In the genomic region with DNA sequence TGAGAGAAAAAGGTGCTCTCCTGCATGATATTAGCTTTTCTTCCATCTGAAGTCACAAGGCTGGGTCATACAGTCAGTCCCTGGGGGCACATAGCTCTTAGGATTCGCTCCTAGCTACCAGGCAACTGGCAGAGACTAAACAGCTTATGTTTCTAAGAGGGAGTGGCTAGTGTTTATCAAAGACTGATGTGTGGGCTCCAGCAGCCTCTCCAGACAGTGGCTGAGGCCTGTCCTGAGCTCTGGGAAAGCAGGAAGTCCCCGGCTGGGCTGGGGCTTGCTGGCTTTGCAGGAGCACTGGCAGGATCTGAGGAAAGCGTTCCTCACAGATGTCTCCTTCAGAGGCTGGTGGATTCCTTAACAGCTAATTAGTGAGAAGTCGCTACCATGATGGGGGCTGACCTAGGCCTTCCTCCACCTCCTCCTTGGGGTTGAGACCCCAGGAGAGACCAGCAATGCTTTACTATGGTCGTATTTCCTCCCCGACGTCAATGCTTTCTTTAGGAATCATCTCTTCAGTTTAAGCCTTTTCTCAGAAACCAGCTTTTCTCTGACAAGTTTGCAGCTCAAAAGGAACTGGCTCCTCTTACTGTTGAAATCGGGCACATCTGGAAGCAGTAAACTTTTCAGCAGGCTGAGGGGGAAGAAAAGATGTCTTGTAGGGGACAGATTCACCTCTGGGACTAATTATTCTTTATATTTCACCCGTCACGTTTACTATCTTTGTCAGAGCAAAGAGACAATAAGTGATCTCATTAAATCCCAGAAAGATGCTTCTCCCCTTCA, we compare ENCODE assay signal across 9 cellular contexts. TPM values are rescaled to one million over a fixed set of nuclear protein-coding genes. Genes with fewer than 3 reads are reported as not detected.
DNase-seq lines count a peak whose midpoint lies in the region; ATAC-seq and TF ChIP-seq lines count a peak whose summit lies in the region.
"Had no signal": no experiment of that assay in that cellular context is flagged by ENCODE, and none has a peak within 500 bp of the region (broad histone marks: within the 10 kb centered on the region; RNA-seq: fewer than 3 reads in every experiment).

No MANE protein-coding gene starts in this region.

- no peaks in the 10 kb centered on the region for H3K36me3 ChIP-seq in GM23248 (ENCODE audit: low read depth)
- H3K36me3 ChIP-seq in gastroesophageal sphincter, result no peaks in the 10 kb centered on the region

- peak; percentile 81 for DNase-seq in GM23248
- DNase-seq in RPMI7951 (ENCODE audit: low read depth), result peak; percentile 93
- DNase-seq in retinal pigment epithelial cell (ENCODE audit: low read depth), result peak; percentile 72
- DNase-seq in KG1 (lab: John Stamatoyannopoulos, UW), result no peak
- DNase-seq in activated CD4-positive, alpha-beta T cell treated with anti-CD3 and anti-CD28 coated beads for 48 hours, result no peak

- H3K27me3 ChIP-seq in GM23248 (replicated peaks; ENCODE audit: insufficient read depth), result peaks cover 21% of the 10 kb centered on the region
- no peaks in the 10 kb centered on the region for H3K27me3 ChIP-seq in gastroesophageal sphincter

- TF ChIP-seq POLR2A in gastroesophageal sphincter (IDR thresholded peaks at IDR 0.05), result no peak

- H3K27ac ChIP-seq in GM23248 (no peak overlapping the region; the same call in 1 of the 2 replicates), gastroesophageal sphincter (peak overlapping the region in 3 of 4 donors; percentile 1 to 54 (median 12))
- H3K27ac ChIP-seq: HL-60 had no signal

- no peak for TF ChIP-seq EP300 in gastroesophageal sphincter (IDR thresholded peaks at IDR 0.05)

- peaks cover 22% of the 10 kb centered on the region for H3F3A ChIP-seq in GM23248 (ENCODE audit: insufficient read depth)

- H3K9me3 ChIP-seq in GM23248 (ENCODE audit: low read depth) (no peaks in the 10 kb centered on the region), gastroesophageal sphincter (no peaks in the 10 kb centered on the region)

- H3K4me1 ChIP-seq in GM23248 (ENCODE audit: insufficient read depth), result peaks cover 32% of the 10 kb centered on the region
- H3K4me1 ChIP-seq in gastroesophageal sphincter, result peaks cover 0 to 50% (median 40%) of the 10 kb centered on the region in 3 donors

- 17 to 19% methylated on average over 10 of the region's 10 CpGs for WGBS in GM23248 (ENCODE audit: low coverage in 1 of 2, low lambda C conversion rate in 2 of 2, missing lambda C conversion rate in 2 of 2), 2 experiments
- 48 to 49% methylated on average over 5 to 7 of the region's 10 CpGs for WGBS in gastroesophageal sphincter (ENCODE audit: low coverage in 1 of 2), 2 donors

- ATAC-seq in gastroesophageal sphincter (no peak), HG03097 (IDR thresholded peaks at IDR 0.05; ENCODE audit: low FRiP score, unreplicated experiment) (no peak), HG03280 (IDR thresholded peaks at IDR 0.05; ENCODE audit: unreplicated experiment) (no peak)

- no peak overlapping the region for H3K4me2 ChIP-seq in GM23248 (ENCODE audit: unreplicated experiment)

- no peaks in the 10 kb centered on the region for H3K79me2 ChIP-seq in GM23248 (ENCODE audit: insufficient read depth)

- 0 out of 2 replicates have a peak overlapping the region, but pooled peaks have one; percentile 1 for H2AFZ ChIP-seq in GM23248

- in situ Hi-C loops in GM23248 (cut with MboI), result loop anchor here (25.0 kb wide), 1 partner anchor 433 kb away; no protein-coding TSS in a partner anchor

- H3K4me3 ChIP-seq in GM23248, result no peak overlapping the region
- H3K4me3 ChIP-seq in gastroesophageal sphincter, result no peak overlapping the region
- H3K4me3 ChIP-seq in retinal pigment epithelial cell (ENCODE audit: low read length), result no peak overlapping the region

- no peaks in the 10 kb centered on the region for H3K9me2 ChIP-seq in GM23248 (ENCODE audit: insufficient read depth)

- TF ChIP-seq CTCF in gastroesophageal sphincter (IDR thresholded peaks at IDR 0.05) (no peak), retinal pigment epithelial cell (conservative IDR thresholded peaks at IDR 0.05; ENCODE audit: low read depth, low read length) (no peak)

- peak overlapping the region; percentile 27; the same call in 1 of the 2 replicates for H3K9ac ChIP-seq in GM23248

- H4K20me1 ChIP-seq in GM23248 (ENCODE audit: insufficient read depth), result no peaks in the 10 kb centered on the region

RNA-seq across cellular contexts. Expression of a gene that starts 33.5 kb away (rescaled TPM):
- total RNA-seq in GM23248 (2014; rRNA removed; shearing (Covaris generic)), result 1.9 TPM in 2 replicates
- polyA plus RNA-seq in GM23248 (2016; fragmentation: Nextera tagmentation; extraction: Ambion mirVana), result 1.6 and 1.8 TPM in 2 replicates
- total RNA-seq in RPMI7951 (2014; rRNA removed; shearing (Covaris generic)), result 3.1 and 4.2 TPM in 2 replicates
- 1 to 10 TPM; 1.2 to 2.4 (median 1.9) TPM for total RNA-seq in gastroesophageal sphincter

Comparison
In these comparisons a context has a peak if more than half of its experiments do, and no peak if none do; other contexts are left out.
1. DNase-seq: peak in GM23248 (single experiment), RPMI7951 (single experiment) and retinal pigment epithelial cell (single experiment); none in KG1 (single experiment) and activated CD4-positive, alpha-beta T cell treated with anti-CD3 and anti-CD28 coated beads for 48 hours (single experiment).